ENCODE assay signal across 8 cellular contexts in the genomic region with DNA sequence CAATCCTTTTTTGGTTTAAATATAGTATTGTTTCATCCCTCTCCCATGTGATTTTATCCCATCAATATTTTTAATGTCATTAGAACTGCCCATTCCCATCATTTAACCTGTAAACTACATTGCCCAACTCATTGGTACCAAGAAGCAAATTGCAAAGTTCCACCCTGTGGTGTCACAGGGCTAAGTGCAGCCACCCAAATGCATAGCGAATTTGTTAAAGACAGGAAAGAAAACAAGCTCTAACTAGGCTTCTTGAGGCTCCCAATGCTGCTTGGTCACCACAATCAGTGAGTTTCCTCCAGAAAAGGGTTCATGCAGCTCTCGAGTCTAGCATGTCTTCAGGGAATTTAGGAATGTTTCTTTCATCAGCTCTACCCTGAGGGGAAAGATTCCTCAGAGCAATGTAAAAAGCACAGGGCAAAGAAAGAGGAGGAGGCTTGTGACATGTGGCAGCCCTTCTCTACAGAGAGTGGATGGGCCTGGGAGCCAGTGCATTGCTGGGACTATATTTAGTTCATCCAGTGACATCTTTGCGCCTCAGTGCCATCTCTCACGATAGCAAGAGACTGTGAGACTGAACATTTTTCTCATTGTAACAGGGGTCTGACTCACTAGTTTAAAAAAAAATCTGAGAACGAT. TPM values are rescaled to one million over a fixed set of nuclear protein-coding genes. Genes with fewer than 3 reads are reported as not detected.
A peak's percentile ranks its signal among the peaks of the same experiment; 100 is the strongest.
DNase-seq lines count a peak whose midpoint lies in the region; ATAC-seq, FAIRE-seq and TF ChIP-seq lines count a peak whose summit lies in the region.

No MANE protein-coding gene starts in this region.

- intact Hi-C loops in psoas muscle (cut with DNase I): no loop called here

- H3K27me3 ChIP-seq in psoas muscle (ENCODE audit: insufficient read depth in 3 of 3, low read length in 2 of 3): no peaks in the 10 kb centered on the region

- no peak for TF ChIP-seq CTCF in cardiac fibroblast (IDR thresholded peaks at IDR 0.05; ENCODE audit: low read depth, low read length)
- TF ChIP-seq CTCF in psoas muscle (IDR thresholded peaks at IDR 0.05): no peak

- no peaks in the 10 kb centered on the region for H3K9me3 ChIP-seq in psoas muscle

- H3K4me3 ChIP-seq in cardiac fibroblast (replicated peaks in 1 of 2; ENCODE audit: low read depth in 2 of 2, low read length in 2 of 2) (no peak overlapping the region), psoas muscle (no peak overlapping the region)

- H3K36me3 ChIP-seq in psoas muscle (ENCODE audit: insufficient read depth in 1 of 2, low read depth in 1 of 2): no peaks in the 10 kb centered on the region

- H3K27ac ChIP-seq in psoas muscle: peak overlapping the region; percentile 21

- 35 to 44% (median 36%) methylated on average over 5 of the region's 5 CpGs for WGBS in psoas muscle, 3 donors

- ATAC-seq in GM18517 (IDR thresholded peaks at IDR 0.05; ENCODE audit: unreplicated experiment) (peak; percentile 55), HG03103 (IDR thresholded peaks at IDR 0.05; ENCODE audit: low read depth, unreplicated experiment) (peak; percentile 38), psoas muscle (peak; percentile 37 to 77 (median 66))

- H3K4me1 ChIP-seq in psoas muscle: no peaks in the 10 kb centered on the region

- no peak for FAIRE-seq in GM12891 (lab: Jason Lieb, UNC)

- TF ChIP-seq POLR2A in GM12891 (IDR thresholded peaks at IDR 0.05; ENCODE audit: low read depth, low read length): no peak

- DNase-seq in cardiac fibroblast (ENCODE audit: low read depth in 2 of 2) (peak; percentile 81 to 94), psoas muscle (peak; percentile 28 to 56), DMS153 treated with DMSO at 0.1 percent for 48 hours (lab: John Stamatoyannopoulos, UW; ENCODE audit: unreplicated experiment) (no peak), inferior parietal cortex (ENCODE audit: extremely low spot score) (no peak), GM12891 (ENCODE audit: insufficient read length, low spot score) (no peak)
- DNase-seq in stimulated activated CD4-positive, alpha-beta T cell treated with anti-CD3 and anti-CD28 coated beads, Interleukin-2, amount 100 ng/mL, for 48 hours: no peak

TF ChIP-seq in GM12891, 5 proteins besides CTCF, POLR2A, EP300 and RAD21:
- no peak for TF ChIP-seq SPI1 (IDR thresholded peaks at IDR 0.05; ENCODE audit: low read depth, low read length)

RNA-seq across cellular contexts. Expression of gene CAV1, which starts 58.1 kb away (rescaled TPM):
- total RNA-seq in psoas muscle: 100 to 1,000 TPM in 1 of 4 donors, 10 to 100 TPM in 3; 59.0 to 120 (median 66.7) TPM
- 10 to 100 TPM; 57.6 to 70.1 (median 69.0) TPM for polyA plus RNA-seq in psoas muscle
- 0.51 TPM for polyA plus RNA-seq in GM12891 (2012; ENCODE audit: low read depth, missing spikeins)

Comparison
In these comparisons a context has a peak if more than half of its experiments do, and no peak if none do; other contexts are left out.
1. DNase-seq: peak in cardiac fibroblast (2 of 2) and psoas muscle (2 of 2); none in DMS153 treated with DMSO at 0.1 percent for 48 hours (single experiment), inferior parietal cortex (single experiment), GM12891 (single experiment) and stimulated activated CD4-positive, alpha-beta T cell treated with anti-CD3 and anti-CD28 coated beads, Interleukin-2, amount 100 ng/mL, for 48 hours (0 of 2).
2. Peak in every context shown above with its lines, with median percentiles within 50 percentile points of each other: ATAC-seq.